In genomic region chr10:1594372-1595241, GRCh38 we compare ENCODE assay signal across 17 cellular contexts.
"Had no signal": no experiment of that assay in that cellular context is flagged by ENCODE, and none has a peak within 500 bp of the region (broad histone marks: within the 10 kb centered on the region; RNA-seq: fewer than 3 reads in every experiment).

No MANE protein-coding gene starts in this region.

- H3K4me1 ChIP-seq: ascending aorta had no signal

- H3K4me3 ChIP-seq: ascending aorta, lung had no signal

- DNase-seq: activated CD4-positive, CD25-positive, alpha-beta regulatory T cell treated with anti-CD3 and anti-CD28 coated beads, Interleukin-2, amount 50 U/mL, for 72 hours; activated naive CD4-positive, alpha-beta T cell; dermis blood vessel endothelial cell; effector memory CD8-positive, alpha-beta T cell; foreskin melanocyte; naive thymus-derived CD4-positive, alpha-beta T cell; stimulated activated CD4-positive, alpha-beta T cell treated with anti-CD3 and anti-CD28 coated beads, Interleukin-4, amount 100 ng/mL, for 4 hours; stimulated activated CD8-positive, alpha-beta memory T cell treated with anti-CD3 and anti-CD28 coated beads, Interleukin-4, amount 100 ng/mL, for 48 hours; stimulated activated naive CD8-positive, alpha-beta T cell treated with anti-CD3 and anti-CD28 coated beads, Interleukin-15, Interleukin-2, amounts not matched to agents 100 U/mL and 50 U/mL, for 24 hours; T-cell; T-helper 9 cell; trophoblast cell had no signal

- FAIRE-seq: bronchial epithelial cell had no signal

- H3K9me3 ChIP-seq: ascending aorta, neutrophil had no signal

- H3K27me3 ChIP-seq: ascending aorta, neutrophil had no signal

- ATAC-seq: effector memory CD8-positive, alpha-beta T cell; naive thymus-derived CD4-positive, alpha-beta T cell; stimulated activated naive CD8-positive, alpha-beta T cell treated with anti-CD3 and anti-CD28 coated beads, Interleukin-15, Interleukin-2, amounts not matched to agents 100 U/mL and 50 U/mL, for 24 hours; T-cell had no signal

- H3K27ac ChIP-seq: ascending aorta, epithelial cell of prostate, neutrophil had no signal

- H3K36me3 ChIP-seq: ascending aorta, neutrophil had no signal
